ENCODE assay signal across 1 cellular context in genomic region chr12:108618079-108618952, GRCh38.
TF ChIP-seq lines count a peak whose summit lies in the region.

No MANE protein-coding gene starts in this region.

TF ChIP-seq in K562, 482 proteins besides CTCF, POLR2A, EP300 and RAD21 (continued from another document):
- no peak for TF ChIP-seq STAT5B (CRISPR knock-in tag; IDR thresholded peaks at IDR 0.05)
- TF ChIP-seq CHD2 (IDR thresholded peaks at IDR 0.05; ENCODE audit: low read depth, low read length) = no peak
- 0 out of 4 replicates have a peak, but pooled peaks of 1 of the 2 experiments have one; percentile 38 for TF ChIP-seq TBL1XR1 (IDR thresholded peaks at IDR 0.05; ENCODE audit: low read length in 2 of 2)
- 0 out of 2 replicates have a peak, but pooled peaks have one; percentile 49 for TF ChIP-seq ZNF589 (CRISPR knock-in tag; IDR thresholded peaks at IDR 0.05; ENCODE audit: low read depth)
- no peak for TF ChIP-seq GMEB1 (CRISPR knock-in tag; IDR thresholded peaks at IDR 0.05)
- TF ChIP-seq YY1 (IDR thresholded peaks at IDR 0.05; ENCODE audit: borderline replicate concordance in 1 of 3, control insufficient read depth in 1 of 3, extremely low read depth in 1 of 3, insufficient read depth in 3 of 3, insufficient read length in 1 of 3, insufficient replicate concordance in 2 of 3, low read depth in 1 of 3, low read length in 2 of 3) = peak in 1 of 3 experiments; percentile 33
- TF ChIP-seq MAZ (CRISPR knock-in tag; conservative IDR thresholded peaks at IDR 0.05 in 1 of 2, IDR thresholded peaks at IDR 0.05 in 1 of 2) = peak in 1 of 2 experiments; percentile 73; a peak in 2 of 4 replicates
- no peak for TF ChIP-seq ZNF175 (CRISPR knock-in tag; IDR thresholded peaks at IDR 0.05; ENCODE audit: low read depth)
- peak; percentile 75 for TF ChIP-seq ZBTB7A (IDR thresholded peaks at IDR 0.05; ENCODE audit: borderline replicate concordance, control insufficient read depth, low read depth, low read length)
- peak; percentile 49 for TF ChIP-seq SMAD4 (CRISPR knock-in tag; conservative IDR thresholded peaks at IDR 0.05)
